In genomic region chr19:13819242-13819641, GRCh38 we compare ENCODE assay signal across 19 cellular contexts. TPM values are rescaled to one million over a fixed set of nuclear protein-coding genes. Genes with fewer than 3 reads are reported as not detected.
DNase-seq lines count a peak whose midpoint lies in the region; ATAC-seq and TF ChIP-seq lines count a peak whose summit lies in the region.
"Had no signal": no experiment of that assay in that cellular context is flagged by ENCODE, and none has a peak within 500 bp of the region (broad histone marks: within the 10 kb centered on the region; RNA-seq: fewer than 3 reads in every experiment).

No MANE protein-coding gene starts in this region.

- no peak overlapping the region for H4K91ac ChIP-seq in H9 (ENCODE audit: insufficient read length, low read depth, low read length)

- no peak overlapping the region for H3K4ac ChIP-seq in H9 (ENCODE audit: low read depth, low read length)

- no peak overlapping the region for H2BK20ac ChIP-seq in H9 (ENCODE audit: low read depth, low read length, poor library complexity, severe bottlenecking)

- peaks cover 3 to 7% of the 10 kb centered on the region in 2 experiments; a peak in 3 of 4 replicates for H3K4me1 Mint-ChIP-seq in H9
- H3K4me1 Mint-ChIP-seq in WTC11: 0 out of 2 replicates have a peak, but pooled peaks cover 3% of the 10 kb centered on the region

- DNase-seq in D341Med (ENCODE audit: low spot score) (peak; percentile 27), H9 (no peak), suprapubic skin (ENCODE audit: low spot score in 2 of 2) (no peak), WTC11 (ENCODE audit: low spot score) (no peak)
- DNase-seq: Caco-2; CD4-positive, CD25-positive, alpha-beta regulatory T cell; CD8-positive, alpha-beta T cell; DMS 273 treated with DMSO at 0.1 percent for 48 hours; DMS79; GF-D8; GOT3 had no signal

- H4K8ac ChIP-seq in H9 (replicated peaks; ENCODE audit: insufficient read length, low read depth, low read length): no peak overlapping the region

- peaks cover 11% of the 10 kb centered on the region for H3K36me3 ChIP-seq in suprapubic skin

- H3K79me1 ChIP-seq in H9 (ENCODE audit: insufficient read depth, low read depth, low read length, poor library complexity, severe bottlenecking): no peaks in the 10 kb centered on the region

- H3K27me3 Mint-ChIP-seq in H9 (ENCODE audit: low read depth) (no peaks in the 10 kb centered on the region), WTC11 (ENCODE audit: low read depth) (no peaks in the 10 kb centered on the region)
- H3K27me3 Mint-ChIP-seq: B cell; CD4-positive, CD25-positive, alpha-beta regulatory T cell had no signal

- CTCF ChIA-PET in WTC11 (lab: Charles Lee): interaction anchor here (1.0 to 1.2 kb wide), 2 partner anchors 14 to 43 kb away, joined by 5 read pairs; no protein-coding TSS in a partner anchor

- no peak overlapping the region for H2BK15ac ChIP-seq in H9 (ENCODE audit: low read depth, low read length)

- TF ChIP-seq CTCF in H9 (conservative IDR thresholded peaks at IDR 0.05): no peak
- TF ChIP-seq CTCF in suprapubic skin (IDR thresholded peaks at IDR 0.05): no peak
- TF ChIP-seq CTCF in WTC11 (IDR thresholded peaks at IDR 0.05): no peak

- no peak overlapping the region for H3K4me3 ChIP-seq in suprapubic skin
- H3K4me3 ChIP-seq: BLaER1 had no signal

- no peak overlapping the region for H3K9ac ChIP-seq in H9 (ENCODE audit: extremely low read depth, insufficient read length, low read length)
- H3K9ac ChIP-seq: BLaER1 had no signal

- H2BK12ac ChIP-seq in H9 (ENCODE audit: insufficient read length, low read depth, low read length): no peak overlapping the region

- no peaks in the 10 kb centered on the region for H3K9me3 ChIP-seq in H9 (ENCODE audit: control insufficient read depth, low read depth, low read length)
- no peaks in the 10 kb centered on the region for H3K9me3 ChIP-seq in suprapubic skin
- H3K9me3 ChIP-seq: BLaER1, Caco-2 had no signal

- H4K5ac ChIP-seq in H9 (ENCODE audit: insufficient read length, low read depth, low read length): no peak overlapping the region

- H3K79me2 ChIP-seq in H9 (ENCODE audit: insufficient read depth, low read length): no peaks in the 10 kb centered on the region

- no peak overlapping the region for H3K14ac ChIP-seq in H9 (ENCODE audit: insufficient read depth, low read length)

- H3K4me1 ChIP-seq in H9 (ENCODE audit: insufficient read depth, low read length) (no peaks in the 10 kb centered on the region), suprapubic skin (peaks cover 19% of the 10 kb centered on the region)
- H3K4me1 ChIP-seq: Caco-2 had no signal

- peak overlapping the region; percentile 51 for H2AK5ac ChIP-seq in H9 (ENCODE audit: insufficient read length, low read length)

- H3T11ph ChIP-seq in H9 (ENCODE audit: low read length): no peak overlapping the region

- no CpG with 5 or more reads among the region's 11 CpGs for WGBS in H9 (ENCODE audit: extremely low coverage, insufficient read length, low lambda C conversion rate)
- WGBS in suprapubic skin: 91% methylated on average over 10 of the region's 11 CpGs

- no peak overlapping the region for H2AFZ ChIP-seq in H9 (ENCODE audit: low read length)

- no peak overlapping the region for H3K18ac ChIP-seq in H9 (ENCODE audit: insufficient read length, low read depth, low read length)

- H3K4me2 ChIP-seq in H9 (ENCODE audit: insufficient read depth, insufficient read length, low read length): no peak overlapping the region
- H3K4me2 ChIP-seq: BLaER1 had no signal

- H2BK5ac ChIP-seq in H9 (ENCODE audit: insufficient read length, low read length): no peak overlapping the region

- H3K23me2 ChIP-seq in H9 (ENCODE audit: insufficient read length, low read depth, low read length, poor library complexity, severe bottlenecking): peaks cover 4% of the 10 kb centered on the region

- no peak overlapping the region for H3K27ac ChIP-seq in H9 (ENCODE audit: insufficient read length, low read depth, low read length)
- H3K27ac ChIP-seq in suprapubic skin: no peak overlapping the region
- H3K27ac ChIP-seq: BLaER1, C4-2B had no signal

- no peaks in the 10 kb centered on the region for H4K20me1 ChIP-seq in H9 (ENCODE audit: control insufficient read depth, insufficient read depth, insufficient read length)
- H4K20me1 ChIP-seq: BLaER1 had no signal

- no peak for TF ChIP-seq POLR2A in suprapubic skin (IDR thresholded peaks at IDR 0.05)

- H3K36me3 Mint-ChIP-seq in H9 (ENCODE audit: insufficient read depth in 1 of 3, low read depth in 3 of 3) (peaks cover 21 to 62% (median 39%) of the 10 kb centered on the region in 3 experiments), WTC11 (peaks cover 29% of the 10 kb centered on the region)

- H2BK120ac ChIP-seq in H9 (ENCODE audit: low read depth, low read length, poor library complexity, severe bottlenecking): no peak overlapping the region

- peak; percentile 7 for ATAC-seq in esophagus mucosa
- no peak for ATAC-seq in WTC11
- no peak for ATAC-seq in HG02763 (IDR thresholded peaks at IDR 0.05; ENCODE audit: unreplicated experiment)
- ATAC-seq: CD8-positive, alpha-beta T cell; HCT116 had no signal

- H3K27me3 ChIP-seq in H9 (ENCODE audit: insufficient read depth, low read length) (no peaks in the 10 kb centered on the region), suprapubic skin (no peaks in the 10 kb centered on the region)
- H3K27me3 ChIP-seq: BLaER1 had no signal

- no peak for TF ChIP-seq EP300 in suprapubic skin (IDR thresholded peaks at IDR 0.05)

- POLR2A ChIA-PET in WTC11 (lab: Charles Lee): interaction anchor here (1.3 kb wide), 1 partner anchor 24 kb away, joined by 3 read pairs; the partner anchor contains the start of gene ZSWIM4

- H3K4me3 Mint-ChIP-seq in H9 (no peak overlapping the region), WTC11 (no peak overlapping the region)
- H3K4me3 Mint-ChIP-seq: B cell; CD4-positive, CD25-positive, alpha-beta regulatory T cell; CD8-positive, alpha-beta T cell had no signal

- H3K9me3 Mint-ChIP-seq in H9 (no peaks in the 10 kb centered on the region), WTC11 (no peaks in the 10 kb centered on the region)
- H3K9me3 Mint-ChIP-seq: CD4-positive, CD25-positive, alpha-beta regulatory T cell; CD8-positive, alpha-beta T cell had no signal

- no peak overlapping the region for H3K23ac ChIP-seq in H9 (ENCODE audit: insufficient read length, low read depth, low read length)

- no peak overlapping the region for H3K56ac ChIP-seq in H9 (ENCODE audit: insufficient read length, low read depth, low read length)

- H3K27ac Mint-ChIP-seq in H9: no peak overlapping the region; a peak in 1 of 7 replicates
- H3K27ac Mint-ChIP-seq in WTC11: no peak overlapping the region
- H3K27ac Mint-ChIP-seq: B cell; CD8-positive, alpha-beta T cell had no signal

TF ChIP-seq in WTC11, 78 proteins besides CTCF, POLR2A, EP300 and RAD21:
- TF ChIP-seq ZNF138 (CRISPR knock-in tag; conservative IDR thresholded peaks at IDR 0.05): no peak
- TF ChIP-seq ZNF263 (CRISPR knock-in tag; IDR thresholded peaks at IDR 0.05; ENCODE audit: low read depth): no peak
- TF ChIP-seq JAZF1 (CRISPR knock-in tag; IDR thresholded peaks at IDR 0.05): no peak
- TF ChIP-seq RORB (CRISPR knock-in tag; IDR thresholded peaks at IDR 0.05): no peak
- no peak for TF ChIP-seq MXD4 (CRISPR knock-in tag; IDR thresholded peaks at IDR 0.05; ENCODE audit: borderline replicate concordance)
- TF ChIP-seq, protein P1, sequence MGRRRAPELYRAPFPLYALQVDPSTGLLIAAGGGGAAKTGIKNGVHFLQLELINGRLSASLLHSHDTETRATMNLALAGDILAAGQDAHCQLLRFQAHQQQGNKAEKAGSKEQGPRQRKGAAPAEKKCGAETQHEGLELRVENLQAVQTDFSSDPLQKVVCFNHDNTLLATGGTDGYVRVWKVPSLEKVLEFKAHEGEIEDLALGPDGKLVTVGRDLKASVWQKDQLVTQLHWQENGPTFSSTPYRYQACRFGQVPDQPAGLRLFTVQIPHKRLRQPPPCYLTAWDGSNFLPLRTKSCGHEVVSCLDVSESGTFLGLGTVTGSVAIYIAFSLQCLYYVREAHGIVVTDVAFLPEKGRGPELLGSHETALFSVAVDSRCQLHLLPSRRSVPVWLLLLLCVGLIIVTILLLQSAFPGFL (CRISPR knock-in tag; IDR thresholded peaks at IDR 0.05; ENCODE audit: borderline replicate concordance): no peak
- TF ChIP-seq NFATC4 (CRISPR knock-in tag; IDR thresholded peaks at IDR 0.05): no peak
- no peak for TF ChIP-seq IRF1 (CRISPR knock-in tag; IDR thresholded peaks at IDR 0.05)

RNA-seq across cellular contexts. Expression of gene ZSWIM4, which starts 24.0 kb away (rescaled TPM):
- total RNA-seq in H9 (2021) (50.7 and 53.1 TPM in 2 replicates), esophagus mucosa (10.9 TPM), suprapubic skin (10 to 100 TPM; 11.4 to 19.5 (median 16.3) TPM), WTC11 (2021) (33.4 to 35.5 TPM (median 34.2 TPM) in 3 replicates)

RNA-seq across cellular contexts. Expression of gene C19orf53, which starts 45.0 kb away (rescaled TPM):
- total RNA-seq in H9 (2021) (127 and 129 TPM in 2 replicates), esophagus mucosa (60.2 TPM), suprapubic skin (100 to 1,000 TPM in 3 of 4 donors, 10 to 100 TPM in 1; 84.2 to 150 (median 124) TPM), WTC11 (2021) (102 to 112 TPM (median 110 TPM) in 3 replicates)

RNA-seq across cellular contexts. Expression of gene MRI1, which starts 54.9 kb away (rescaled TPM):
- total RNA-seq in H9 (2021) (17.2 and 19.5 TPM in 2 replicates), esophagus mucosa (22.4 TPM), suprapubic skin (100 to 1,000 TPM in 1 of 4 donors, 10 to 100 TPM in 3; 51.5 to 122 (median 69.6) TPM), WTC11 (2021) (27.9 to 29.9 TPM (median 28.1 TPM) in 3 replicates)

RNA-seq across cellular contexts. Expression of gene NANOS3, which starts 57.7 kb away (rescaled TPM):
- total RNA-seq in H9 (2021) (not detected in 2 replicates), esophagus mucosa (not detected), suprapubic skin (not detected), WTC11 (2021) (0.66 to 1.1 TPM (median 0.71 TPM) in 3 replicates)
- total RNA-seq: A172; B cell; Caco-2; CD4-positive, CD25-positive, alpha-beta regulatory T cell; CD8-positive, alpha-beta T cell; Daoy had no signal
